Comparison of ENCODE assay signal across 29 cellular contexts in the genomic region with DNA sequence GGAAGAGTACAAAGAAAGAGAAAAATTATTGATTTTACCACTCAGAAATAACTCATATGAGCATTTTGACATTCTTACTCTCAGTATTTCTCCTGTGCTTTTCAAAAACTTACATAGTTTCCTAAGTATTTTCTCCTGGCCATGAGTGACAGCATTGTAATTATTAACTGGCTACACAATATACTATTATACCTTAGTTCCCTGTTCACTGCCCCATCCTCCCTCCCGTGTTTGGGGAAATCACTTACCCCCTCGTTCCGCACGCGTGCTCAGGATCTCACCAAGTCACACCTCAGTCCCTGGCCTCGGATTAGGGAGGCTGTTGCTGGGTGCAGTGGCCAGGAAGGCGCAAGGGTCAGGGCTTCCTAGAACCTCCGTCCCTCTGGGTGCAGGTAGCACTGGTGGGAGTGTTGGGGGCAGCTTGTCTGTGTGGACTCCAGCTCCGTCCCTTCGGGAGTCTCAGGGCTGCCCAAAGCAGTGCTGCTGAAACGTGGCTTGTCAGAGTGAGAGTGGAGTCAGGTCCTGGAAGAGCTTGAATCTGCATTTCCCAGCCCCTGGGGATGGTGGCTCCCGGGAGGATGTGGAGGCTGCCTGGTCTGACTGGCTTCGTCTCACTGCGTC.
"Had no signal": no experiment of that assay in that cellular context is flagged by ENCODE, and none has a peak within 500 bp of the region (broad histone marks: within the 10 kb centered on the region; RNA-seq: fewer than 3 reads in every experiment).

No MANE protein-coding gene starts in this region.

- H3K4me3 ChIP-seq: ascending aorta, gastrocnemius medialis, sigmoid colon, stomach, thyroid gland, upper lobe of left lung had no signal

- H3K27ac ChIP-seq: ascending aorta, brain microvascular endothelial cell, gastrocnemius medialis, neutrophil, sigmoid colon, stomach, thyroid gland, upper lobe of left lung had no signal

- H3K27me3 ChIP-seq: ascending aorta, brain microvascular endothelial cell, gastrocnemius medialis, neutrophil, sigmoid colon, stomach, thyroid gland, upper lobe of left lung had no signal

- ATAC-seq: effector memory CD8-positive, alpha-beta T cell; gastrocnemius medialis; left cardiac atrium; left ventricle myocardium superior; stimulated activated effector memory CD8-positive, alpha-beta T cell treated with anti-CD3 and anti-CD28 coated beads, Interleukin-12 subunit alpha, Interleukin-12 subunit beta, amount 100 ng/mL, for 72 hours; WTC11 had no signal

- H3K9me3 ChIP-seq: ascending aorta, gastrocnemius medialis, neutrophil, sigmoid colon, stomach, thyroid gland, upper lobe of left lung had no signal

- DNase-seq: activated CD4-positive, alpha-beta memory T cell treated with anti-CD3 and anti-CD28 coated beads, Interleukin-2, amount 10 ng/mL, durations not matched to agents 7 days and 5 days; activated CD4-positive, alpha-beta T cell treated with anti-CD3 and anti-CD28 coated beads for 1 hour; activated CD4-positive, alpha-beta T cell treated with anti-CD3 and anti-CD28 coated beads, Interleukin-2, amount 10 ng/mL, durations not matched to agents 7 days and 5 days; activated CD8-positive, alpha-beta memory T cell treated with anti-CD3 and anti-CD28 coated beads, Interleukin-2, amount 50 U/mL, for 48 hours; activated gamma-delta T cell; activated naive CD4-positive, alpha-beta T cell treated with anti-CD3 and anti-CD28 coated beads, Interleukin-2, amount 10 ng/mL, durations not matched to agents 7 days and 5 days; activated naive CD8-positive, alpha-beta T cell treated with anti-CD3 and anti-CD28 coated beads, Interleukin-2, amount 10 ng/mL, durations not matched to agents 7 days and 5 days; activated T-cell treated with anti-CD3 and anti-CD28 coated beads, Interleukin-2, amount 50 U/mL, for 24 hours; brain microvascular endothelial cell; caudate nucleus; cortex of kidney; effector memory CD8-positive, alpha-beta T cell; erythroblast; gastrocnemius medialis; glutamatergic neuron; islet precursor cell; left cardiac atrium; left ventricle myocardium superior; sigmoid colon; small intestine; stimulated activated CD4-positive, alpha-beta T cell treated with anti-CD3 and anti-CD28 coated beads, Interleukin-4, amount 100 ng/mL, for 24 hours; stomach; T-helper 2 cell; thyroid gland; upper lobe of left lung had no signal

- H3K4me1 ChIP-seq: ascending aorta, gastrocnemius medialis, stomach, thyroid gland, upper lobe of left lung had no signal

- FAIRE-seq: small intestine had no signal
